9 cellular contexts compared by ENCODE assay signal in genomic region chr15:83571820-83572707, GRCh38.
A peak's percentile ranks its signal among the peaks of the same experiment; 100 is the strongest.
DNase-seq lines count a peak whose midpoint lies in the region; ATAC-seq and TF ChIP-seq lines count a peak whose summit lies in the region.
"Had no signal": no experiment of that assay in that cellular context is flagged by ENCODE, and none has a peak within 500 bp of the region (broad histone marks: within the 10 kb centered on the region; RNA-seq: fewer than 3 reads in every experiment).

No MANE protein-coding gene starts in this region.

- H3K36me3 ChIP-seq in HEK293 (ENCODE audit: control insufficient read depth in 2 of 2, insufficient read depth in 1 of 2, low read length in 2 of 2) = no peaks in the 10 kb centered on the region; a peak in 1 of 3 replicates
- H3K36me3 ChIP-seq in kidney epithelial cell (ENCODE audit: control insufficient read depth, insufficient read depth, low read length) = no peaks in the 10 kb centered on the region
- H3K36me3 ChIP-seq: HAP-1 had no signal

- TF ChIP-seq CTCF in AG09319 (IDR thresholded peaks at IDR 0.05; ENCODE audit: low read depth, low read length) = peak; percentile 67
- TF ChIP-seq CTCF in HEK293 (tag by site-specific recombination; IDR thresholded peaks at IDR 0.05) = no peak
- peak; percentile 61 for TF ChIP-seq CTCF in kidney epithelial cell (IDR thresholded peaks at IDR 0.05; ENCODE audit: insufficient read depth, low read length, poor library complexity, severe bottlenecking)

- no peak overlapping the region for H3K4me3 Mint-ChIP-seq in immature natural killer cell
- H3K4me3 Mint-ChIP-seq in activated T-helper 17 cell treated with anti-CD3 and anti-CD28 coated beads, Interleukin-2, amount 50 U/mL, for 72 hours = no peak overlapping the region

- peak; percentile 8 for DNase-seq in AG09319 (ENCODE audit: extremely low read depth, low read depth)
- no peak for DNase-seq in kidney epithelial cell (ENCODE audit: low read depth)
- no peak for DNase-seq in immature natural killer cell
- no peak for DNase-seq in NCI-H187 treated with DMSO at 0.1 percent for 48 hours (lab: John Stamatoyannopoulos, UW)

- H3K27me3 ChIP-seq in kidney epithelial cell (ENCODE audit: control insufficient read depth, insufficient read depth, low read length) = no peaks in the 10 kb centered on the region

- POLR2A ChIA-PET in HEK293 (lab: Yijun Ruan, JAX) = no interaction called here

- no peaks in the 10 kb centered on the region for H3K9me3 ChIP-seq in HEK293 (ENCODE audit: control insufficient read depth, insufficient read depth, low read depth, low read length)
- H3K9me3 ChIP-seq: HAP-1 had no signal

- no peaks in the 10 kb centered on the region for H3K4me1 Mint-ChIP-seq in immature natural killer cell
- no peaks in the 10 kb centered on the region for H3K4me1 Mint-ChIP-seq in activated T-helper 17 cell treated with anti-CD3 and anti-CD28 coated beads, Interleukin-2, amount 50 U/mL, for 72 hours

- no peaks in the 10 kb centered on the region for H3K36me3 Mint-ChIP-seq in immature natural killer cell
- H3K36me3 Mint-ChIP-seq in activated T-helper 17 cell treated with anti-CD3 and anti-CD28 coated beads, Interleukin-2, amount 50 U/mL, for 72 hours (ENCODE audit: low read depth) = no peaks in the 10 kb centered on the region

- no peak overlapping the region for H3K27ac Mint-ChIP-seq in immature natural killer cell
- no peak overlapping the region for H3K27ac Mint-ChIP-seq in activated T-helper 17 cell treated with anti-CD3 and anti-CD28 coated beads, Interleukin-2, amount 50 U/mL, for 72 hours

- peaks cover 1 to 6% (median 4%) of the 10 kb centered on the region in 3 donors for H3K27me3 Mint-ChIP-seq in immature natural killer cell (ENCODE audit: low read depth in 3 of 3)
- peaks cover 7% of the 10 kb centered on the region for H3K27me3 Mint-ChIP-seq in activated T-helper 17 cell treated with anti-CD3 and anti-CD28 coated beads, Interleukin-2, amount 50 U/mL, for 72 hours

- no peaks in the 10 kb centered on the region for H3K4me1 ChIP-seq in HEK293 (ENCODE audit: control insufficient read depth, insufficient read depth, low read length)
- H3K4me1 ChIP-seq: HAP-1 had no signal

- CTCF ChIA-PET in HEK293 (lab: Yijun Ruan, JAX) = interaction anchor here (0.6 to 3.8 kb wide), 24 partner anchors 9 to 463 kb away, joined by 3 to 28 read pairs (median 3); partner anchors contain the start of gene SH3GL3

- no peaks in the 10 kb centered on the region for H3K9me3 Mint-ChIP-seq in immature natural killer cell
- no peaks in the 10 kb centered on the region for H3K9me3 Mint-ChIP-seq in activated T-helper 17 cell treated with anti-CD3 and anti-CD28 coated beads, Interleukin-2, amount 50 U/mL, for 72 hours

- ATAC-seq in activated T-helper 17 cell treated with anti-CD3 and anti-CD28 coated beads, Interleukin-2, amount 50 U/mL, for 72 hours (replicated peaks) = no peak
- ATAC-seq in GM21526 (IDR thresholded peaks at IDR 0.05; ENCODE audit: low FRiP score, unreplicated experiment) = no peak

- H3K4me3 ChIP-seq in HEK293 (ENCODE audit: low read depth, low read length) = no peak overlapping the region
- no peak overlapping the region for H3K4me3 ChIP-seq in kidney epithelial cell (ENCODE audit: low read depth, low read length)
- H3K4me3 ChIP-seq: HAP-1 had no signal

- H3K27ac ChIP-seq in HEK293 (ENCODE audit: extremely low read depth, low read depth, low read length) = no peak overlapping the region
- H3K27ac ChIP-seq in angular gyrus (ENCODE audit: low read depth, low read length) = peak overlapping the region; percentile 98

TF ChIP-seq in HEK293, 187 proteins besides CTCF, POLR2A, EP300 and RAD21:
- no peak for TF ChIP-seq ZNF398 (tag by site-specific recombination; IDR thresholded peaks at IDR 0.05)
- peak; percentile 33 for TF ChIP-seq ZNF654 (tag by site-specific recombination; IDR thresholded peaks at IDR 0.05; ENCODE audit: low read depth)
- 0 out of 2 replicates have a peak, but pooled peaks have one; percentile 30 for TF ChIP-seq SCRT2 (tag by site-specific recombination; IDR thresholded peaks at IDR 0.05)
- TF ChIP-seq ZNF391 (tag by site-specific recombination; IDR thresholded peaks at IDR 0.05; ENCODE audit: borderline replicate concordance, low read depth) = no peak
- TF ChIP-seq ZNF658 (tag by site-specific recombination; IDR thresholded peaks at IDR 0.05) = no peak
